Comparison of ENCODE assay signal across 13 cellular contexts in genomic region chr4:9969526-9970398, GRCh38. TPM values are rescaled to one million over a fixed set of nuclear protein-coding genes. Genes with fewer than 3 reads are reported as not detected.
DNase-seq lines count a peak whose midpoint lies in the region; ATAC-seq and TF ChIP-seq lines count a peak whose summit lies in the region.
"Had no signal": no experiment of that assay in that cellular context is flagged by ENCODE, and none has a peak within 500 bp of the region (broad histone marks: within the 10 kb centered on the region; RNA-seq: fewer than 3 reads in every experiment).

No MANE protein-coding gene starts in this region.

- peaks cover 12% of the 10 kb centered on the region for H3K36me3 Mint-ChIP-seq in T-helper 1 cell treated with Interleukin-12 subunit alpha and Interleukin-12 subunit beta and Interleukin-4 antibody, amounts not matched to agents 30 μg/mL and 1 μg/mL, for 36 hours (ENCODE audit: low read depth)

- H3K27ac ChIP-seq in BLaER1 treated with 17β-estradiol and CSF1 and Interleukin-3, amounts not matched to agents 10 nM and 100 nM, result no peak overlapping the region
- H3K27ac ChIP-seq in adrenal gland, result no peak overlapping the region

- intact Hi-C loops in adrenal gland (cut with DNase I), result loop anchor here in 1 of 2 donors (5.0 kb wide), 1 partner anchor 43 kb away; no protein-coding TSS in a partner anchor

- H3K27me3 ChIP-seq in BLaER1 treated with 17β-estradiol and CSF1 and Interleukin-3, amounts not matched to agents 10 nM and 100 nM, result no peaks in the 10 kb centered on the region
- no peaks in the 10 kb centered on the region for H3K27me3 ChIP-seq in H7 (ENCODE audit: control insufficient read depth, insufficient read depth, low read length)
- H3K27me3 ChIP-seq in adrenal gland, result no peaks in the 10 kb centered on the region

- H4K20me1 ChIP-seq in BLaER1 treated with 17β-estradiol and CSF1 and Interleukin-3, amounts not matched to agents 10 nM and 100 nM, result no peaks in the 10 kb centered on the region

- peak overlapping the region; percentile 65 for H3K27ac Mint-ChIP-seq in T-helper 1 cell treated with Interleukin-12 subunit alpha and Interleukin-12 subunit beta and Interleukin-4 antibody, amounts not matched to agents 30 μg/mL and 1 μg/mL, for 36 hours
- H3K27ac Mint-ChIP-seq: immature natural killer cell had no signal

- H3K9ac ChIP-seq in BLaER1 treated with 17β-estradiol and CSF1 and Interleukin-3, amounts not matched to agents 10 nM and 100 nM, result no peak overlapping the region

- TF ChIP-seq CTCF in adrenal gland (IDR thresholded peaks at IDR 0.05) (no peak), GM13977 (IDR thresholded peaks at IDR 0.05; ENCODE audit: extremely low read depth, insufficient read depth, missing control alignments) (no peak)

- H3K4me3 Mint-ChIP-seq in T-helper 1 cell treated with Interleukin-12 subunit alpha and Interleukin-12 subunit beta and Interleukin-4 antibody, amounts not matched to agents 30 μg/mL and 1 μg/mL, for 36 hours, result peak overlapping the region; percentile 49
- H3K4me3 Mint-ChIP-seq: immature natural killer cell had no signal

- in situ Hi-C loops in GM13977 (cut with MboI; ENCODE audit: low pct_unique_long_range_greater_than_20kb, low sequenced_read_pairs, unreplicated experiment), result no loop called here

- peaks cover 29% of the 10 kb centered on the region for H3K9me3 Mint-ChIP-seq in T-helper 1 cell treated with Interleukin-12 subunit alpha and Interleukin-12 subunit beta and Interleukin-4 antibody, amounts not matched to agents 30 μg/mL and 1 μg/mL, for 36 hours

- peak overlapping the region in 6 of 11 experiments; percentile 8 to 29 (median 20); a peak in 7 of 22 replicates for H3K4me2 ChIP-seq in BLaER1 treated with 17β-estradiol and CSF1 and Interleukin-3, amounts not matched to agents 10 nM and 100 nM

- H3K4me3 ChIP-seq in BLaER1 treated with 17β-estradiol and CSF1 and Interleukin-3, amounts not matched to agents 10 nM and 100 nM, result no peak overlapping the region
- no peak overlapping the region for H3K4me3 ChIP-seq in H7 (ENCODE audit: insufficient read depth, low read depth, low read length)
- no peak overlapping the region for H3K4me3 ChIP-seq in adrenal gland

- DNase-seq in H7 (no peak), adrenal gland (no peak), GDM1 (lab: John Stamatoyannopoulos, UW) (no peak), GM13977 (ENCODE audit: low spot score) (no peak)
- DNase-seq: activated T-cell treated with anti-CD3 and anti-CD28 coated beads, Interleukin-2, amount 50 U/mL, for 1 hour; AML-193; central memory CD4-positive, alpha-beta T cell; immature natural killer cell; NCI-H1436 had no signal

- H3K9me3 ChIP-seq in BLaER1 treated with 17β-estradiol and CSF1 and Interleukin-3, amounts not matched to agents 10 nM and 100 nM (replicated peaks in 1 of 11), result peaks cover 0 to 21% (median 4%) of the 10 kb centered on the region in 11 experiments; a peak in 12 of 22 replicates
- no peaks in the 10 kb centered on the region for H3K9me3 ChIP-seq in adrenal gland (replicated peaks in 1 of 3)

- H3K27me3 Mint-ChIP-seq in T-helper 1 cell treated with Interleukin-12 subunit alpha and Interleukin-12 subunit beta and Interleukin-4 antibody, amounts not matched to agents 30 μg/mL and 1 μg/mL, for 36 hours (ENCODE audit: low read depth), result no peaks in the 10 kb centered on the region

- peaks cover 0 to 48% (median 0%) of the 10 kb centered on the region in 11 experiments; a peak in 10 of 22 replicates for H3K36me3 ChIP-seq in BLaER1 treated with 17β-estradiol and CSF1 and Interleukin-3, amounts not matched to agents 10 nM and 100 nM
- H3K36me3 ChIP-seq in H7 (replicated peaks; ENCODE audit: control insufficient read depth, insufficient read depth, low read length) (no peaks in the 10 kb centered on the region), adrenal gland (replicated peaks in 1 of 2) (no peaks in the 10 kb centered on the region)

- no peak for TF ChIP-seq POLR2A in adrenal gland (IDR thresholded peaks at IDR 0.05)

- H3K4me1 Mint-ChIP-seq in T-helper 1 cell treated with Interleukin-12 subunit alpha and Interleukin-12 subunit beta and Interleukin-4 antibody, amounts not matched to agents 30 μg/mL and 1 μg/mL, for 36 hours (ENCODE audit: low read depth), result peaks cover 29% of the 10 kb centered on the region
- H3K4me1 Mint-ChIP-seq: immature natural killer cell had no signal

- peaks cover 0 to 11% (median 8%) of the 10 kb centered on the region in 10 experiments; a peak in 14 of 20 replicates for H3K4me1 ChIP-seq in BLaER1 treated with 17β-estradiol and CSF1 and Interleukin-3, amounts not matched to agents 10 nM and 100 nM
- H3K4me1 ChIP-seq in adrenal gland (replicated peaks in 1 of 2), result peaks cover 3 to 8% of the 10 kb centered on the region in 2 donors

- ATAC-seq in GM19324 (IDR thresholded peaks at IDR 0.05; ENCODE audit: low FRiP score, unreplicated experiment), result peak; percentile 28
- ATAC-seq in HG03045 (IDR thresholded peaks at IDR 0.05; ENCODE audit: unreplicated experiment), result peak; percentile 36

- 89 to 96% (median 93%) methylated on average over 7 of the region's 7 CpGs for WGBS in adrenal gland, 4 donors

RNA-seq across cellular contexts. Expression of gene SLC2A9, which starts 51.5 kb away (rescaled TPM):
- 0.26 TPM in 1 of 2 replicates, not detected in the other for total RNA-seq in H7 (2014; rRNA removed; shearing (Covaris generic))
- total RNA-seq in adrenal gland, result 10 to 100 TPM in 5 of 8 donors, 1 to 10 TPM in 3; 6.7 to 16.6 (median 12.8) TPM
- polyA plus RNA-seq in adrenal gland, result 1 to 10 TPM; 1.8 to 7.8 (median 2.1) TPM
